Comparison of ENCODE assay signal across 20 cellular contexts in genomic region chr7:19145429-19146201, GRCh38. TPM values are rescaled to one million over a fixed set of nuclear protein-coding genes. Genes with fewer than 3 reads are reported as not detected.
DNase-seq lines count a peak whose midpoint lies in the region; ATAC-seq, FAIRE-seq and TF ChIP-seq lines count a peak whose summit lies in the region.
"Had no signal": no experiment of that assay in that cellular context is flagged by ENCODE, and none has a peak within 500 bp of the region (broad histone marks: within the 10 kb centered on the region; RNA-seq: fewer than 3 reads in every experiment).

No MANE protein-coding gene starts in this region.

- no peaks in the 10 kb centered on the region for H3K36me3 ChIP-seq in ascending aorta
- no peaks in the 10 kb centered on the region for H3K36me3 ChIP-seq in kidney (ENCODE audit: control insufficient read depth in 1 of 2, insufficient read depth in 2 of 2, low read length in 2 of 2)
- no peaks in the 10 kb centered on the region for H3K36me3 ChIP-seq in naive thymus-derived CD4-positive, alpha-beta T cell (ENCODE audit: control insufficient read depth in 2 of 3, insufficient read depth in 3 of 3, low read length in 3 of 3)
- H3K36me3 ChIP-seq: colonic mucosa, neutrophil, transverse colon had no signal

- H3K4me1 ChIP-seq in ascending aorta (peaks cover 3 to 6% of the 10 kb centered on the region in 2 donors), kidney (ENCODE audit: control insufficient read depth in 1 of 2, insufficient read depth in 1 of 2, low read depth in 1 of 2, low read length in 2 of 2) (no peaks in the 10 kb centered on the region)
- no peaks in the 10 kb centered on the region for H3K4me1 ChIP-seq in naive thymus-derived CD4-positive, alpha-beta T cell (ENCODE audit: control insufficient read depth in 2 of 2, insufficient read depth in 2 of 2, low read length in 2 of 2)
- H3K4me1 ChIP-seq: colonic mucosa had no signal

- no peak overlapping the region for H3K9ac ChIP-seq in kidney (ENCODE audit: low read length in 2 of 2)

- peak overlapping the region; percentile 15 for H3K4me3 Mint-ChIP-seq in natural killer cell treated with Interleukin-12 subunit alpha and Interleukin-12 subunit beta and Interleukin-15 and Interleukin-18, amount 100 ng/mL, for 72 hours
- H3K4me3 Mint-ChIP-seq in natural killer cell: no peak overlapping the region
- no peak overlapping the region for H3K4me3 Mint-ChIP-seq in naive thymus-derived CD4-positive, alpha-beta T cell
- H3K4me3 Mint-ChIP-seq: activated CD8-positive, alpha-beta T cell treated with anti-CD3 and anti-CD28 coated beads for 36 hours had no signal

- no peak for FAIRE-seq in kidney (lab: Jason Lieb, UNC)
- FAIRE-seq: HepG2 had no signal

- POLR2A ChIA-PET in naive thymus-derived CD4-positive, alpha-beta T cell (lab: Charles Lee): no interaction called here

- no peak overlapping the region for H3K27ac Mint-ChIP-seq in natural killer cell treated with Interleukin-12 subunit alpha and Interleukin-12 subunit beta and Interleukin-15 and Interleukin-18, amount 100 ng/mL, for 72 hours
- no peak overlapping the region for H3K27ac Mint-ChIP-seq in natural killer cell
- no peak overlapping the region for H3K27ac Mint-ChIP-seq in naive thymus-derived CD4-positive, alpha-beta T cell
- H3K27ac Mint-ChIP-seq: activated CD8-positive, alpha-beta T cell treated with anti-CD3 and anti-CD28 coated beads for 36 hours had no signal

- H3K27me3 ChIP-seq in ascending aorta: no peaks in the 10 kb centered on the region
- no peaks in the 10 kb centered on the region for H3K27me3 ChIP-seq in naive thymus-derived CD4-positive, alpha-beta T cell (ENCODE audit: control insufficient read depth in 2 of 2, insufficient read depth in 2 of 2, low read length in 2 of 2)

- TF ChIP-seq CTCF in natural killer cell (IDR thresholded peaks at IDR 0.05) (no peak), ascending aorta (IDR thresholded peaks at IDR 0.05) (no peak), kidney (IDR thresholded peaks at IDR 0.05; ENCODE audit: borderline replicate concordance, extremely low read depth, insufficient read depth) (no peak)

- H3K36me3 Mint-ChIP-seq in natural killer cell treated with Interleukin-12 subunit alpha and Interleukin-12 subunit beta and Interleukin-15 and Interleukin-18, amount 100 ng/mL, for 72 hours: peaks cover 5% of the 10 kb centered on the region
- H3K36me3 Mint-ChIP-seq in natural killer cell: peaks cover 9% of the 10 kb centered on the region
- peaks cover 0 to 4% (median 0%) of the 10 kb centered on the region in 5 donors for H3K36me3 Mint-ChIP-seq in naive thymus-derived CD4-positive, alpha-beta T cell

- no peak for DNase-seq in natural killer cell treated with Interleukin-12 subunit alpha and Interleukin-12 subunit beta and Interleukin-15 and Interleukin-18, amount 100 ng/mL, for 72 hours (ENCODE audit: low spot score)
- DNase-seq in natural killer cell (no peak), ascending aorta (ENCODE audit: low spot score in 2 of 2) (no peak), kidney (peak; percentile 48)
- no peak for DNase-seq in activated CD4-positive, alpha-beta T cell treated with anti-CD3 and anti-CD28 coated beads for 48 hours
- no peak for DNase-seq in activated naive CD4-positive, alpha-beta T cell (lab: John Stamatoyannopoulos, UW)
- DNase-seq in naive thymus-derived CD4-positive, alpha-beta T cell: no peak
- DNase-seq: activated CD8-positive, alpha-beta T cell treated with anti-CD3 and anti-CD28 coated beads for 36 hours; amygdala; colonic mucosa; COR-L47; left ventricle myocardium superior; MM.1S; NCI-H510A treated with DMSO at 0.1 percent for 48 hours; transverse colon had no signal

- peak overlapping the region; percentile 29 to 61 for H3K4me3 ChIP-seq in ascending aorta
- H3K4me3 ChIP-seq in kidney (ENCODE audit: low read length in 2 of 2): no peak overlapping the region
- no peak overlapping the region for H3K4me3 ChIP-seq in naive thymus-derived CD4-positive, alpha-beta T cell (ENCODE audit: low read length)
- H3K4me3 ChIP-seq: colonic mucosa had no signal

- no peak for ATAC-seq in natural killer cell treated with Interleukin-12 subunit alpha and Interleukin-12 subunit beta and Interleukin-15 and Interleukin-18, amount 100 ng/mL, for 72 hours
- no peak for ATAC-seq in natural killer cell
- ATAC-seq in GM21528 (IDR thresholded peaks at IDR 0.05; ENCODE audit: low FRiP score, unreplicated experiment): no peak
- ATAC-seq in naive thymus-derived CD4-positive, alpha-beta T cell: no peak
- ATAC-seq: activated CD8-positive, alpha-beta T cell treated with anti-CD3 and anti-CD28 coated beads for 36 hours; HepG2; left ventricle myocardium superior; Panc1 had no signal

- no peak overlapping the region for H3K27ac ChIP-seq in ascending aorta
- no peak overlapping the region for H3K27ac ChIP-seq in kidney (ENCODE audit: low read depth in 2 of 2, low read length in 2 of 2)
- H3K27ac ChIP-seq in naive thymus-derived CD4-positive, alpha-beta T cell (ENCODE audit: low read depth, low read length): no peak overlapping the region
- H3K27ac ChIP-seq: colonic mucosa, neutrophil, transverse colon had no signal

- intact Hi-C loops in natural killer cell (cut with micrococcal nuclease): no loop called here
- intact Hi-C loops in ascending aorta (cut with DNase I): no loop called here
- intact Hi-C loops in kidney (cut with DNase I): no loop called here
- intact Hi-C loops in naive thymus-derived CD4-positive, alpha-beta T cell (cut with micrococcal nuclease): loop anchor here in 1 of 2 donors (2.0 kb wide), 1 partner anchor 39 kb away; no protein-coding TSS in a partner anchor

- H3K9me3 ChIP-seq in ascending aorta (no peaks in the 10 kb centered on the region), kidney (ENCODE audit: control insufficient read depth in 1 of 2, low read length in 2 of 2) (no peaks in the 10 kb centered on the region)
- peaks cover 0 to 5% (median 0%) of the 10 kb centered on the region in 3 experiments for H3K9me3 ChIP-seq in naive thymus-derived CD4-positive, alpha-beta T cell (ENCODE audit: control insufficient read depth in 2 of 3, low read length in 3 of 3)
- H3K9me3 ChIP-seq: colonic mucosa, neutrophil, transverse colon had no signal

- H3K9me3 Mint-ChIP-seq in natural killer cell treated with Interleukin-12 subunit alpha and Interleukin-12 subunit beta and Interleukin-15 and Interleukin-18, amount 100 ng/mL, for 72 hours: peaks cover 4% of the 10 kb centered on the region
- peaks cover 0 to 2% of the 10 kb centered on the region in 2 donors for H3K9me3 Mint-ChIP-seq in natural killer cell
- peaks cover 0 to 40% (median 9%) of the 10 kb centered on the region in 11 donors for H3K9me3 Mint-ChIP-seq in naive thymus-derived CD4-positive, alpha-beta T cell

- CTCF ChIA-PET in naive thymus-derived CD4-positive, alpha-beta T cell (lab: Charles Lee): no interaction called here

- peaks cover 33 to 49% of the 10 kb centered on the region in 2 donors for H3K27me3 Mint-ChIP-seq in natural killer cell treated with Interleukin-12 subunit alpha and Interleukin-12 subunit beta and Interleukin-15 and Interleukin-18, amount 100 ng/mL, for 72 hours
- H3K27me3 Mint-ChIP-seq in natural killer cell (ENCODE audit: low read depth in 2 of 2): peaks cover 52 to 65% of the 10 kb centered on the region in 2 donors
- peaks cover 40 to 57% (median 51%) of the 10 kb centered on the region in 5 donors for H3K27me3 Mint-ChIP-seq in naive thymus-derived CD4-positive, alpha-beta T cell

- H3K4me1 Mint-ChIP-seq in natural killer cell treated with Interleukin-12 subunit alpha and Interleukin-12 subunit beta and Interleukin-15 and Interleukin-18, amount 100 ng/mL, for 72 hours (ENCODE audit: low read depth in 2 of 2): peaks cover 0 to 3% of the 10 kb centered on the region in 2 donors
- peaks cover 4 to 17% of the 10 kb centered on the region in 2 donors for H3K4me1 Mint-ChIP-seq in natural killer cell
- no peaks in the 10 kb centered on the region for H3K4me1 Mint-ChIP-seq in naive thymus-derived CD4-positive, alpha-beta T cell

RNA-seq across cellular contexts. Expression of gene FERD3L, which starts 0.4 kb away (rescaled TPM):
- total RNA-seq in natural killer cell treated with Interleukin-12 subunit alpha and Interleukin-12 subunit beta and Interleukin-15 and Interleukin-18, amount 100 ng/mL, for 72 hours: not detected
- total RNA-seq in natural killer cell (not detected), ascending aorta (not detected), kidney (not detected)
- not detected for polyA plus RNA-seq in kidney (ENCODE audit: insufficient read depth, low read depth, low replicate concordance)
- not detected for total RNA-seq in naive thymus-derived CD4-positive, alpha-beta T cell
- polyA plus RNA-seq in naive thymus-derived CD4-positive, alpha-beta T cell: not detected
- total RNA-seq: activated CD8-positive, alpha-beta T cell treated with anti-CD3 and anti-CD28 coated beads for 36 hours; colonic mucosa; epithelial cell of proximal tubule; HepG2; left ventricle myocardium superior; transverse colon had no signal
- polyA plus RNA-seq: HepG2 had no signal

RNA-seq across cellular contexts. Expression of gene TWIST1, which starts 28.2 kb away (rescaled TPM):
- not detected for total RNA-seq in natural killer cell treated with Interleukin-12 subunit alpha and Interleukin-12 subunit beta and Interleukin-15 and Interleukin-18, amount 100 ng/mL, for 72 hours
- total RNA-seq in natural killer cell (not detected), ascending aorta (2.0 TPM), kidney (1.3 TPM)
- polyA plus RNA-seq in kidney (ENCODE audit: insufficient read depth, low read depth, low replicate concordance): 1.7 TPM
- total RNA-seq in naive thymus-derived CD4-positive, alpha-beta T cell: 1 to 10 TPM in 1 of 5 experiments, not detected in 4; 3.4 TPM
- not detected for polyA plus RNA-seq in naive thymus-derived CD4-positive, alpha-beta T cell
- total RNA-seq: epithelial cell of proximal tubule, HepG2 had no signal
- polyA plus RNA-seq: HepG2 had no signal

Comparison
In these comparisons a context has a peak if more than half of its experiments do, and no peak if none do; other contexts are left out.
1. H3K4me3 ChIP-seq: peak in ascending aorta (2 of 2); none in kidney (0 of 2) and naive thymus-derived CD4-positive, alpha-beta T cell (single experiment).